In genomic region chr2:130337735-130338325, GRCh38 we compare ENCODE assay signal across 3 cellular contexts.
TF ChIP-seq lines count a peak whose summit lies in the region.

No MANE protein-coding gene starts in this region.

TF ChIP-seq in A549, 52 proteins besides CTCF, POLR2A, EP300 and RAD21:
- TF ChIP-seq RNF2 (IDR thresholded peaks at IDR 0.05; ENCODE audit: borderline replicate concordance, low read depth) (no peak), EHF (CRISPR knock-in tag; IDR thresholded peaks at IDR 0.05) (no peak), HOXB5 (CRISPR knock-in tag; IDR thresholded peaks at IDR 0.05) (no peak), CHD4 (IDR thresholded peaks at IDR 0.05; ENCODE audit: borderline replicate concordance) (no peak), PBX3 (IDR thresholded peaks at IDR 0.05) (no peak), REST (IDR thresholded peaks at IDR 0.05) (no peak), HMGXB4 (CRISPR knock-in tag; IDR thresholded peaks at IDR 0.05; ENCODE audit: borderline replicate concordance) (no peak), FOXS1 (CRISPR knock-in tag; IDR thresholded peaks at IDR 0.05) (no peak), SREBF2 (IDR thresholded peaks at IDR 0.05) (no peak)

TF ChIP-seq in HEK293, 187 proteins besides CTCF, POLR2A, EP300 and RAD21:
- no peak for TF ChIP-seq KLF9 (tag by site-specific recombination; IDR thresholded peaks at IDR 0.05; ENCODE audit: low read depth)
- TF ChIP-seq ZBTB26 (tag by site-specific recombination; optimal IDR thresholded peaks at IDR 0.05) = peak; percentile 0
- TF ChIP-seq ZNF48 (tag by site-specific recombination; IDR thresholded peaks at IDR 0.05) = no peak
- peak; percentile 2; the same call in 1 of the 2 replicates for TF ChIP-seq GLIS2 (tag by site-specific recombination; IDR thresholded peaks at IDR 0.05)
- no peak for TF ChIP-seq ZNF280C (tag by site-specific recombination; IDR thresholded peaks at IDR 0.05)
- TF ChIP-seq ZNF174 (tag by site-specific recombination; IDR thresholded peaks at IDR 0.05) = no peak

TF ChIP-seq in K562, 482 proteins besides CTCF, POLR2A, EP300 and RAD21 (continues in another document):
- TF ChIP-seq DMBX1 (CRISPR knock-in tag; IDR thresholded peaks at IDR 0.05; ENCODE audit: borderline replicate concordance) = peak; percentile 77
- TF ChIP-seq ARID1B (IDR thresholded peaks at IDR 0.05) = peak; percentile 80
- peak; percentile 72 for TF ChIP-seq GTF2E2 (tag; IDR thresholded peaks at IDR 0.05)
- 0 out of 2 replicates have a peak, but pooled peaks have one; percentile 59 for TF ChIP-seq SMARCC2 (IDR thresholded peaks at IDR 0.05; ENCODE audit: low read depth)
- TF ChIP-seq TEAD4 (IDR thresholded peaks at IDR 0.05; ENCODE audit: low read length) = peak; percentile 65
- no peak for TF ChIP-seq TEAD4 (CRISPR knock-in tag; IDR thresholded peaks at IDR 0.05; ENCODE audit: borderline replicate concordance)
- TF ChIP-seq MLLT1 (IDR thresholded peaks at IDR 0.05) = peak in 1 of 2 experiments; percentile 50; a peak in 1 of 4 replicates
- peak; percentile 63 for TF ChIP-seq L3MBTL2 (IDR thresholded peaks at IDR 0.05)
- no peak for TF ChIP-seq ARID2 (IDR thresholded peaks at IDR 0.05)
- no peak for TF ChIP-seq KAT8 (IDR thresholded peaks at IDR 0.05; ENCODE audit: low read depth)
- TF ChIP-seq NR2C2 (CRISPR knock-in tag; IDR thresholded peaks at IDR 0.05) = no peak
- peak; percentile 50; the same call in 1 of the 2 replicates for TF ChIP-seq NR2C2 (tag; IDR thresholded peaks at IDR 0.05)
- peak; percentile 75; the same call in 1 of the 2 replicates for TF ChIP-seq ZNF584 (CRISPR knock-in tag; IDR thresholded peaks at IDR 0.05; ENCODE audit: low read depth)
- no peak for TF ChIP-seq RBM39 (optimal IDR thresholded peaks at IDR 0.05; ENCODE audit: low read depth, low read length)
- no peak for TF ChIP-seq ZBTB12 (CRISPR knock-in tag; IDR thresholded peaks at IDR 0.05)
- no peak for TF ChIP-seq STAT6 (CRISPR knock-in tag; IDR thresholded peaks at IDR 0.05)
- TF ChIP-seq ZNF217 (CRISPR knock-in tag; IDR thresholded peaks at IDR 0.05) = no peak
- TF ChIP-seq TAL1 (IDR thresholded peaks at IDR 0.05) = peak; percentile 25; the same call in 1 of the 2 replicates
- TF ChIP-seq MNT (conservative IDR thresholded peaks at IDR 0.05) = peak; percentile 61 to 72
- 0 out of 2 replicates have a peak, but pooled peaks have one; percentile 11 for TF ChIP-seq GATAD2B (IDR thresholded peaks at IDR 0.05; ENCODE audit: borderline replicate concordance)
- TF ChIP-seq ZNF311 (CRISPR knock-in tag; IDR thresholded peaks at IDR 0.05) = peak; percentile 66; the same call in 1 of the 2 replicates
- TF ChIP-seq LCOR (CRISPR knock-in tag; IDR thresholded peaks at IDR 0.05) = peak; percentile 35; the same call in 1 of the 2 replicates
- TF ChIP-seq ZNF133 (CRISPR knock-in tag; IDR thresholded peaks at IDR 0.05) = no peak
- peak; percentile 82; the same call in 1 of the 2 replicates for TF ChIP-seq JUN (IDR thresholded peaks at IDR 0.05; ENCODE audit: borderline replicate concordance, low read depth, low read length)
- TF ChIP-seq JUN (CRISPR knock-in tag; IDR thresholded peaks at IDR 0.05; ENCODE audit: borderline replicate concordance) = 0 out of 2 replicates have a peak, but pooled peaks have one; percentile 34
- TF ChIP-seq ZKSCAN3 (CRISPR knock-in tag; IDR thresholded peaks at IDR 0.05) = 0 out of 2 replicates have a peak, but pooled peaks have one; percentile 19
- TF ChIP-seq NFIC (IDR thresholded peaks at IDR 0.05) = 0 out of 2 replicates have a peak, but pooled peaks have one; percentile 6
- 0 out of 2 replicates have a peak, but pooled peaks have one; percentile 18 for TF ChIP-seq ZSCAN32 (CRISPR knock-in tag; IDR thresholded peaks at IDR 0.05)
- peak; percentile 52; the same call in 1 of the 2 replicates for TF ChIP-seq EHMT2 (IDR thresholded peaks at IDR 0.05)
- 0 out of 2 replicates have a peak, but pooled peaks have one; percentile 40 for TF ChIP-seq ZNF830 (CRISPR knock-in tag; IDR thresholded peaks at IDR 0.05)
- TF ChIP-seq HNRNPK (IDR thresholded peaks at IDR 0.05; ENCODE audit: low read depth, low read length, poor library complexity, severe bottlenecking) = no peak
- peak; percentile 74 for TF ChIP-seq MGA (IDR thresholded peaks at IDR 0.05)
